In genomic region chr7:128215739-128216138, GRCh38 we compare ENCODE assay signal across 23 cellular contexts. TPM values are rescaled to one million over a fixed set of nuclear protein-coding genes. Genes with fewer than 3 reads are reported as not detected.
DNase-seq lines count a peak whose midpoint lies in the region; ATAC-seq, FAIRE-seq and TF ChIP-seq lines count a peak whose summit lies in the region.
"Had no signal": no experiment of that assay in that cellular context is flagged by ENCODE, and none has a peak within 500 bp of the region (broad histone marks: within the 10 kb centered on the region; RNA-seq: fewer than 3 reads in every experiment).

No MANE protein-coding gene starts in this region.

- peak overlapping the region; percentile 41 for H3K27ac Mint-ChIP-seq in astrocyte (ENCODE audit: unreplicated experiment)
- H3K27ac Mint-ChIP-seq in activated T-cell treated with anti-CD3 and anti-CD28 coated beads, Interleukin-2, amount 50 U/mL, for 72 hours: no peak overlapping the region
- H3K27ac Mint-ChIP-seq: activated CD4-positive, alpha-beta memory T cell treated with anti-CD3 and anti-CD28 coated beads, Interleukin-2, amount 10 ng/mL, durations not matched to agents 7 days and 5 days had no signal

- no peaks in the 10 kb centered on the region for H3K9me3 ChIP-seq in astrocyte (ENCODE audit: insufficient read depth, low read depth, low read length)
- H3K9me3 ChIP-seq: adrenal gland, ovary had no signal

- H3K36me3 Mint-ChIP-seq in astrocyte (ENCODE audit: low read depth, unreplicated experiment): no peaks in the 10 kb centered on the region
- no peaks in the 10 kb centered on the region for H3K36me3 Mint-ChIP-seq in activated T-cell treated with anti-CD3 and anti-CD28 coated beads, Interleukin-2, amount 50 U/mL, for 72 hours (ENCODE audit: insufficient read depth in 2 of 2)

- no peaks in the 10 kb centered on the region for H3K79me2 ChIP-seq in astrocyte (ENCODE audit: insufficient read depth, low read length)

- H2AFZ ChIP-seq in astrocyte (ENCODE audit: low read depth, low read length): no peak overlapping the region

- H3K4me2 ChIP-seq in astrocyte (ENCODE audit: low read length): no peak overlapping the region

- peaks cover 22% of the 10 kb centered on the region for H3K27me3 ChIP-seq in astrocyte (ENCODE audit: insufficient read depth, low read length)
- H3K27me3 ChIP-seq: ovary had no signal

- FAIRE-seq in astrocyte (lab: Jason Lieb, UNC): no peak
- FAIRE-seq: colon, GM18507, GM19239, small intestine, TTC549 had no signal

- peaks cover 13% of the 10 kb centered on the region for H3K4me1 Mint-ChIP-seq in astrocyte (ENCODE audit: low read depth, unreplicated experiment)
- no peaks in the 10 kb centered on the region for H3K4me1 Mint-ChIP-seq in activated T-cell treated with anti-CD3 and anti-CD28 coated beads, Interleukin-2, amount 50 U/mL, for 72 hours (ENCODE audit: low read depth)
- H3K4me1 Mint-ChIP-seq: activated CD4-positive, alpha-beta memory T cell treated with anti-CD3 and anti-CD28 coated beads, Interleukin-2, amount 10 ng/mL, durations not matched to agents 7 days and 5 days had no signal

- no peak for ATAC-seq in activated T-cell treated with anti-CD3 and anti-CD28 coated beads, Interleukin-2, amount 50 U/mL, for 72 hours (replicated peaks in 1 of 2)

- H3K4me1 ChIP-seq in astrocyte (ENCODE audit: insufficient read depth, low read length): peaks cover 13% of the 10 kb centered on the region
- H3K4me1 ChIP-seq: adrenal gland had no signal

- H3K4me3 ChIP-seq in astrocyte (ENCODE audit: insufficient read depth, low read depth, low read length): no peak overlapping the region
- H3K4me3 ChIP-seq: adrenal gland, ovary had no signal

- no peak overlapping the region for H3K27ac ChIP-seq in astrocyte (ENCODE audit: low read depth, low read length)
- H3K27ac ChIP-seq: adrenal gland, ovary had no signal

- H3K4me3 Mint-ChIP-seq in astrocyte (ENCODE audit: unreplicated experiment): no peak overlapping the region
- H3K4me3 Mint-ChIP-seq in activated T-cell treated with anti-CD3 and anti-CD28 coated beads, Interleukin-2, amount 50 U/mL, for 72 hours: no peak overlapping the region
- H3K4me3 Mint-ChIP-seq: activated CD4-positive, alpha-beta memory T cell treated with anti-CD3 and anti-CD28 coated beads, Interleukin-2, amount 10 ng/mL, durations not matched to agents 7 days and 5 days had no signal

- H3K9ac ChIP-seq in astrocyte (ENCODE audit: low read length): no peak overlapping the region

- no peaks in the 10 kb centered on the region for H4K20me1 ChIP-seq in astrocyte (ENCODE audit: insufficient read depth, low read length)

- no peak for TF ChIP-seq CTCF in astrocyte (IDR thresholded peaks at IDR 0.05; ENCODE audit: insufficient read depth, low read depth, low read length)

- H3K9me3 Mint-ChIP-seq in astrocyte (ENCODE audit: unreplicated experiment): peaks cover 3% of the 10 kb centered on the region
- no peaks in the 10 kb centered on the region for H3K9me3 Mint-ChIP-seq in activated T-cell treated with anti-CD3 and anti-CD28 coated beads, Interleukin-2, amount 50 U/mL, for 72 hours
- H3K9me3 Mint-ChIP-seq: activated CD4-positive, alpha-beta memory T cell treated with anti-CD3 and anti-CD28 coated beads, Interleukin-2, amount 10 ng/mL, durations not matched to agents 7 days and 5 days had no signal

- DNase-seq in AG08395 (ENCODE audit: low spot score) (peak; percentile 69), HS-27A (ENCODE audit: low read depth) (peak; percentile 71), astrocyte (ENCODE audit: low read depth) (peak; percentile 49), foreskin melanocyte (peak; percentile 56), NCI-H187 (lab: John Stamatoyannopoulos, UW) (no peak), Kasumi-1 (lab: John Stamatoyannopoulos, UW) (no peak), 8988T (no peak)
- DNase-seq in activated T-cell treated with anti-CD3 and anti-CD28 coated beads, Interleukin-2, amount 50 U/mL, for 72 hours: no peak
- DNase-seq: activated CD4-positive, alpha-beta memory T cell treated with anti-CD3 and anti-CD28 coated beads, Interleukin-2, amount 10 ng/mL, durations not matched to agents 7 days and 5 days; adrenal gland; Calu3; hypothalamus; NCI-H187 treated with DMSO at 0.1 percent for 48 hours; NCI-H524 treated with DMSO at 0.1 percent for 48 hours; ovary; small intestine; stimulated activated naive CD4-positive, alpha-beta T cell had no signal

- H3K27me3 Mint-ChIP-seq in astrocyte (ENCODE audit: low read depth, unreplicated experiment): peaks cover 32% of the 10 kb centered on the region
- peaks cover 26% of the 10 kb centered on the region for H3K27me3 Mint-ChIP-seq in activated T-cell treated with anti-CD3 and anti-CD28 coated beads, Interleukin-2, amount 50 U/mL, for 72 hours (ENCODE audit: low read depth)

- no peaks in the 10 kb centered on the region for H3K36me3 ChIP-seq in astrocyte (ENCODE audit: insufficient read depth, low read length)
- H3K36me3 ChIP-seq: adrenal gland, ovary had no signal

RNA-seq across cellular contexts. Expression of gene LEP, which starts 25.3 kb away (rescaled TPM):
- total RNA-seq in astrocyte: not detected in 2 replicates
- total RNA-seq in activated T-cell treated with anti-CD3 and anti-CD28 coated beads, Interleukin-2, amount 50 U/mL, for 72 hours: not detected
- total RNA-seq: activated CD4-positive, alpha-beta memory T cell treated with anti-CD3 and anti-CD28 coated beads, Interleukin-2, amount 10 ng/mL, durations not matched to agents 7 days and 5 days; Calu3; mucosa of gallbladder; urinary bladder had no signal

Comparison
In these comparisons a context has a peak if more than half of its experiments do, and no peak if none do; other contexts are left out.
1. DNase-seq: peak in AG08395 (single experiment), HS-27A (single experiment), astrocyte (single experiment) and foreskin melanocyte (single experiment); none in NCI-H187 (0 of 2), Kasumi-1 (0 of 2), 8988T (single experiment) and activated T-cell treated with anti-CD3 and anti-CD28 coated beads, Interleukin-2, amount 50 U/mL, for 72 hours (0 of 2).